In the genomic region with DNA sequence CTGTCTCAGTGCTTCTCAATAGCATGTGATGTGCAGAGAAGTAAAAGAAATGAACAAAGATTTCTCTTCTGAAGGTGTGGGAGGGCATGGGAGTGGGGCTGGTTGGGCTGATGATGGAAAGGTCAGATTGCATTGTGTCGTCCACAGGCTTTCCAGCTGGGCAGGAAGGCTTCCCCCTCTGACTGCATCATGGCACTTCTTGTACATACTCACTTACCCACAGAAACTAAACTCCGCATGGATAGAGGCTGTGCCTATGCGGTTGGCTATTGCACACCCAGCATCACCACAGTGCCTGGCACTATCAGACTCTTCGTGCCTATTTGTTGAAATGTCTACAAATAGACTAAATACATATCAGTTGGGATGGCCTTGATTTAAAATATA, we compare ENCODE assay signal across 1 cellular context.
TF ChIP-seq lines count a peak whose summit lies in the region.

No MANE protein-coding gene starts in this region.

TF ChIP-seq in endothelial cell of umbilical vein, 7 proteins besides CTCF, POLR2A, EP300 and RAD21:
- TF ChIP-seq JUN (IDR thresholded peaks at IDR 0.05; ENCODE audit: borderline replicate concordance, insufficient read depth, insufficient read length, low read depth) (no peak), MYC (IDR thresholded peaks at IDR 0.05; ENCODE audit: low read depth, low read length) (no peak), GATA2 (IDR thresholded peaks at IDR 0.05; ENCODE audit: insufficient read depth, insufficient read length, low read depth, low read length) (no peak), FOS (IDR thresholded peaks at IDR 0.05; ENCODE audit: borderline replicate concordance, insufficient read depth, low read length) (no peak), EZH2 (IDR thresholded peaks at IDR 0.05; ENCODE audit: borderline replicate concordance, low read depth, low read length, severe bottlenecking) (no peak), POLR2AphosphoS5 (IDR thresholded peaks at IDR 0.05; ENCODE audit: insufficient read depth, low read depth, low read length) (no peak)
- TF ChIP-seq, protein P1, sequence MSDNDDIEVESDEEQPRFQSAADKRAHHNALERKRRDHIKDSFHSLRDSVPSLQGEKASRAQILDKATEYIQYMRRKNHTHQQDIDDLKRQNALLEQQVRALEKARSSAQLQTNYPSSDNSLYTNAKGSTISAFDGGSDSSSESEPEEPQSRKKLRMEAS (IDR thresholded peaks at IDR 0.05; ENCODE audit: insufficient read depth, insufficient read length), result no peak
